In genomic region chr17:27631897-27632725, GRCh38 we compare ENCODE assay signal across 10 cellular contexts.
A peak's percentile ranks its signal among the peaks of the same experiment; 100 is the strongest.
DNase-seq lines count a peak whose midpoint lies in the region; ATAC-seq and TF ChIP-seq lines count a peak whose summit lies in the region.
"Had no signal": no experiment of that assay in that cellular context is flagged by ENCODE, and none has a peak within 500 bp of the region (broad histone marks: within the 10 kb centered on the region; RNA-seq: fewer than 3 reads in every experiment).

No MANE protein-coding gene starts in this region.

- H3K27ac Mint-ChIP-seq in effector memory CD8-positive, alpha-beta T cell = peak overlapping the region; percentile 93 to 96

- H3K4me1 ChIP-seq in DOHH2 (ENCODE audit: control insufficient read depth, low read length) = peaks cover 26% of the 10 kb centered on the region
- H3K4me1 ChIP-seq in Loucy (ENCODE audit: insufficient read depth, low read length, poor library complexity, severe bottlenecking) = peaks cover 47% of the 10 kb centered on the region
- H3K4me1 ChIP-seq in rectal smooth muscle tissue (ENCODE audit: control insufficient read depth, insufficient read depth, low read length) = peaks cover 10% of the 10 kb centered on the region
- H3K4me1 ChIP-seq: parathyroid adenoma had no signal

- TF ChIP-seq CTCF in DOHH2 (IDR thresholded peaks at IDR 0.05; ENCODE audit: low read depth, low read length, poor library complexity, severe bottlenecking) (no peak), Loucy (conservative IDR thresholded peaks at IDR 0.05; ENCODE audit: low read length) (peak; percentile 30; the same call in 1 of the 2 replicates)

- H3F3A ChIP-seq in DOHH2 (ENCODE audit: control insufficient read depth, insufficient read depth) = no peaks in the 10 kb centered on the region
- H3F3A ChIP-seq in Loucy (ENCODE audit: low read depth) = no peaks in the 10 kb centered on the region

- H3K4me3 Mint-ChIP-seq in effector memory CD8-positive, alpha-beta T cell = peak overlapping the region; percentile 84 to 91

- H3K4me3 ChIP-seq in DOHH2 (ENCODE audit: low read length) (peak overlapping the region; percentile 30; the same call in 1 of the 2 replicates), Loucy (ENCODE audit: low read length, poor library complexity, severe bottlenecking) (peak overlapping the region; percentile 75), rectal smooth muscle tissue (ENCODE audit: low read length) (peak overlapping the region; percentile 72)

- DNase-seq in effector memory CD8-positive, alpha-beta T cell = no peak
- DNase-seq in LoVo (ENCODE audit: low spot score) = no peak
- no peak for DNase-seq in NCI-H510A (lab: John Stamatoyannopoulos, UW)
- DNase-seq: Karpas-422 had no signal

- H3K36me3 Mint-ChIP-seq in effector memory CD8-positive, alpha-beta T cell (ENCODE audit: insufficient read depth) = peaks cover 6% of the 10 kb centered on the region

- H3K36me3 ChIP-seq in DOHH2 (ENCODE audit: control insufficient read depth, low read length) = no peaks in the 10 kb centered on the region
- H3K36me3 ChIP-seq in Loucy (ENCODE audit: insufficient read depth, low read length) = no peaks in the 10 kb centered on the region
- H3K36me3 ChIP-seq in rectal smooth muscle tissue (ENCODE audit: control insufficient read depth, insufficient read depth, low read length) = no peaks in the 10 kb centered on the region

- H4K20me1 ChIP-seq in DOHH2 (ENCODE audit: control insufficient read depth, insufficient read depth, low read depth, low read length) = no peaks in the 10 kb centered on the region
- H4K20me1 ChIP-seq in Loucy (ENCODE audit: insufficient read depth, low read length, poor library complexity, severe bottlenecking) = peaks cover 4% of the 10 kb centered on the region

- H3K27ac ChIP-seq in DOHH2 (ENCODE audit: low read depth, low read length) (no peak overlapping the region), rectal smooth muscle tissue (ENCODE audit: low read depth, low read length) (no peak overlapping the region)

- H2AFZ ChIP-seq in Loucy (ENCODE audit: low read length) = no peak overlapping the region
- H2AFZ ChIP-seq: parathyroid adenoma had no signal

- H3K4me1 Mint-ChIP-seq in effector memory CD8-positive, alpha-beta T cell (ENCODE audit: low read depth in 2 of 2) = peaks cover 25 to 27% of the 10 kb centered on the region in 2 donors

- ATAC-seq in effector memory CD8-positive, alpha-beta T cell (replicated peaks) = no peak
- no peak for ATAC-seq in GM19467 (IDR thresholded peaks at IDR 0.05; ENCODE audit: unreplicated experiment)
- no peak for ATAC-seq in HG03175 (IDR thresholded peaks at IDR 0.05; ENCODE audit: unreplicated experiment)

- H3K27me3 Mint-ChIP-seq in effector memory CD8-positive, alpha-beta T cell = no peaks in the 10 kb centered on the region

- H3K27me3 ChIP-seq in DOHH2 (ENCODE audit: control insufficient read depth, low read length) (no peaks in the 10 kb centered on the region), Loucy (ENCODE audit: insufficient read depth, low read length, poor library complexity, severe bottlenecking) (no peaks in the 10 kb centered on the region), rectal smooth muscle tissue (ENCODE audit: control insufficient read depth, insufficient read depth, low read length) (no peaks in the 10 kb centered on the region)

- H3K79me2 ChIP-seq in DOHH2 (ENCODE audit: control insufficient read depth, low read length) (no peaks in the 10 kb centered on the region), Loucy (ENCODE audit: insufficient read depth, low read length) (peaks cover 37% of the 10 kb centered on the region)
- H3K79me2 ChIP-seq: parathyroid adenoma had no signal

- H3K9me2 ChIP-seq in DOHH2 (replicated peaks; ENCODE audit: control insufficient read depth, low read length) = no peaks in the 10 kb centered on the region
- no peaks in the 10 kb centered on the region for H3K9me2 ChIP-seq in Loucy (replicated peaks; ENCODE audit: low read depth, low read length)

- H3K4me2 ChIP-seq in DOHH2 (ENCODE audit: low read length) (peak overlapping the region; percentile 21; the same call in 1 of the 2 replicates), Loucy (ENCODE audit: low read depth, low read length, poor library complexity, severe bottlenecking) (peak overlapping the region; percentile 74)

- no peaks in the 10 kb centered on the region for H3K9me3 Mint-ChIP-seq in effector memory CD8-positive, alpha-beta T cell

- H3K9ac ChIP-seq in Loucy (ENCODE audit: low read depth, low read length, poor library complexity, severe bottlenecking) (peak overlapping the region; percentile 77), rectal smooth muscle tissue (ENCODE audit: low read length) (peak overlapping the region; percentile 19)
- H3K9ac ChIP-seq: parathyroid adenoma had no signal

- no peaks in the 10 kb centered on the region for H3K9me3 ChIP-seq in DOHH2 (ENCODE audit: control insufficient read depth, insufficient read depth, low read length)
- no peaks in the 10 kb centered on the region for H3K9me3 ChIP-seq in Loucy (ENCODE audit: insufficient read depth, low read depth, low read length)
